9 cellular contexts compared by ENCODE assay signal in the genomic region with DNA sequence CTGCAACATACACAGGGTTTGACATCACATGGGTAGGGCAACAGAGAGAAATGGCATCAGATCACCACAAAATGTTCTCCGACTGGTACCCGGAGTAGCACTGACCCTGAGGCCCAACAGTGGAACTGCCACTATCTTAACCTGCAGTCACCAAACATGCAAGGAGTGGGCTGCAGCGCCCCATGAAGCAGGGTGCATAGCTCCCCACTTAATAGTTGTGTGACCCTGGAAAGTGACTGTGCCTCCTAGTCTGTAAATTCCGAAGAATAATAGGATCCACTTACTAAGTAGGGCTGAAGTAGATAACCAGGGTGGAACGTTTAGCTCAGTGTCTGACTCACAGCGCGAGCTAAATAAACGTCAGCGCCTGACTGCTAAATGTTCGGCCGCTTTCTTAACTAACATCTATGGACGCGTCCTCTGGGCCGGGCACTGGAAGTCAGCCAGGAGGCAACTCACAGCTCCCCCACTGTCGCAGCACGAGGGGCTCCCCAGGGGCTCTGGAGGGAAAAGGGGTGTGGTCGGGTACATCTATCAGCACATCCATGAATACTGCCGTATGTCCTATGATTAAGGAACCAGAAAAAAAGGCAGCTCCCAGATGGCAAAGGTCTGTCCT. TPM values are rescaled to one million over a fixed set of nuclear protein-coding genes. Genes with fewer than 3 reads are reported as not detected.
DNase-seq lines count a peak whose midpoint lies in the region; ATAC-seq and TF ChIP-seq lines count a peak whose summit lies in the region.
"Had no signal": no experiment of that assay in that cellular context is flagged by ENCODE, and none has a peak within 500 bp of the region (broad histone marks: within the 10 kb centered on the region; RNA-seq: fewer than 3 reads in every experiment).

No MANE protein-coding gene starts in this region.

- TF ChIP-seq RAD21 in liver (IDR thresholded peaks at IDR 0.05), result no peak

- H2AFZ ChIP-seq in mammary epithelial cell (ENCODE audit: low read depth, low read length), result peak overlapping the region; percentile 84

- H3K27me3 ChIP-seq in mammary epithelial cell (ENCODE audit: insufficient read depth, low read length), result no peaks in the 10 kb centered on the region
- H3K27me3 ChIP-seq in liver (ENCODE audit: control insufficient read depth in 4 of 4, insufficient read depth in 4 of 4, low read length in 3 of 4), result no peaks in the 10 kb centered on the region
- no peaks in the 10 kb centered on the region for H3K27me3 ChIP-seq in suprapubic skin

- CTCF ChIA-PET in mammary epithelial cell (lab: Charles Lee; ENCODE audit: low non-redundant PET), result interaction anchor here (0.7 kb wide), 1 partner anchor 543 kb away, joined by 3 read pairs; no protein-coding TSS in a partner anchor

- H3K9me3 ChIP-seq in mammary epithelial cell (replicated peaks; ENCODE audit: insufficient read depth, low read length), result no peaks in the 10 kb centered on the region
- H3K9me3 ChIP-seq in liver (ENCODE audit: control insufficient read depth in 4 of 4, low read length in 3 of 4), result no peaks in the 10 kb centered on the region
- H3K9me3 ChIP-seq in suprapubic skin, result no peaks in the 10 kb centered on the region

- TF ChIP-seq CTCF in mammary epithelial cell (conservative IDR thresholded peaks at IDR 0.05 in 1 of 2, IDR thresholded peaks at IDR 0.05 in 1 of 2; ENCODE audit: extremely low read depth in 1 of 2, insufficient read depth in 1 of 2, low read depth in 1 of 2, low read length in 2 of 2) (no peak), liver (IDR thresholded peaks at IDR 0.05; ENCODE audit: low read depth, low read length, missing input control) (no peak), suprapubic skin (IDR thresholded peaks at IDR 0.05) (no peak)

- in situ Hi-C loops in mammary epithelial cell (cut with MboI; ENCODE audit: low sequenced_read_pairs in 2 of 2), result loop anchor here (5.0 to 25.0 kb wide), 2 partner anchors 567 to 837 kb away; a partner anchor contains a TSS

- WGBS in mammary epithelial cell (ENCODE audit: low coverage, missing lambda C conversion rate), result 18% methylated on average over 11 of the region's 18 CpGs
- 19% methylated on average over 18 of the region's 18 CpGs for WGBS in liver
- WGBS in suprapubic skin, result 14% methylated on average over 16 of the region's 18 CpGs

- peaks cover 39% of the 10 kb centered on the region for H3K79me2 ChIP-seq in mammary epithelial cell (ENCODE audit: insufficient read depth, low read length)

- intact Hi-C loops in mammary epithelial cell (cut with micrococcal nuclease), result no loop called here

- H3K4me2 ChIP-seq in mammary epithelial cell (ENCODE audit: insufficient read depth, low read depth, low read length), result peak overlapping the region; percentile 97

- peak overlapping the region; percentile 89 for H3K9ac ChIP-seq in mammary epithelial cell (ENCODE audit: insufficient read depth, low read length)
- peak overlapping the region; percentile 0 to 92 for H3K9ac ChIP-seq in liver (ENCODE audit: low read depth in 1 of 2, low read length in 2 of 2)

- no TSS peak for BruUV-seq in mammary epithelial cell (replicated peaks; lab: Mats Ljungman, UMichigan)

- H4K20me1 ChIP-seq in mammary epithelial cell (ENCODE audit: insufficient read depth, low read length), result no peaks in the 10 kb centered on the region

- peaks cover 6% of the 10 kb centered on the region for H3K36me3 ChIP-seq in mammary epithelial cell (ENCODE audit: insufficient read depth, low read length)
- peaks cover 0 to 10% (median 4%) of the 10 kb centered on the region in 4 donors for H3K36me3 ChIP-seq in liver (ENCODE audit: control insufficient read depth in 4 of 4, insufficient read depth in 3 of 4, low read depth in 1 of 4, low read length in 3 of 4)
- peaks cover 20% of the 10 kb centered on the region for H3K36me3 ChIP-seq in suprapubic skin

- dilution Hi-C loops in mammary epithelial cell (cut with HindIII; ENCODE audit: low sequenced_read_pairs), result loop anchor here (25.0 kb wide), 1 partner anchor 737 kb away; no protein-coding TSS in a partner anchor

- no peak for TF ChIP-seq EP300 in suprapubic skin (IDR thresholded peaks at IDR 0.05)

- H3K4me3 ChIP-seq in mammary epithelial cell (replicated peaks in 1 of 3; ENCODE audit: insufficient read depth in 1 of 3, low read depth in 2 of 3, low read length in 3 of 3) (peak overlapping the region; percentile 86 to 96 (median 95)), liver (ENCODE audit: low read depth in 1 of 3, low read length in 3 of 3) (peak overlapping the region; percentile 79 to 100 (median 97)), suprapubic skin (peak overlapping the region; percentile 70)

- DNase-seq in NCI-H748 (lab: John Stamatoyannopoulos, UW; ENCODE audit: unreplicated experiment) (peak; percentile 49), NCI-H748 treated with DMSO at 0.1 percent for 48 hours (lab: John Stamatoyannopoulos, UW) (no peak), OCI-M1 (lab: John Stamatoyannopoulos, UW) (peak; percentile 80), mammary epithelial cell (peak; percentile 70), suprapubic skin (ENCODE audit: low spot score in 2 of 2) (peak in 1 of 2 donors; percentile 70)

- no peak for TF ChIP-seq POLR2A in suprapubic skin (IDR thresholded peaks at IDR 0.05)

- H3K27ac ChIP-seq in mammary epithelial cell (ENCODE audit: insufficient read depth, low read depth, low read length), result peak overlapping the region; percentile 90
- H3K27ac ChIP-seq in liver (ENCODE audit: low read depth in 1 of 2, low read length in 2 of 2), result peak overlapping the region in 1 of 2 donors; percentile 74
- peak overlapping the region; percentile 89 for H3K27ac ChIP-seq in suprapubic skin

- ATAC-seq in GM18867 (IDR thresholded peaks at IDR 0.05; ENCODE audit: unreplicated experiment) (no peak), GM21619 (IDR thresholded peaks at IDR 0.05; ENCODE audit: unreplicated experiment) (no peak)

- H3K4me1 ChIP-seq in mammary epithelial cell (ENCODE audit: insufficient read depth, low read length), result peaks cover 19% of the 10 kb centered on the region
- H3K4me1 ChIP-seq in liver (ENCODE audit: control insufficient read depth in 4 of 4, insufficient read depth in 4 of 4, low read length in 3 of 4), result peaks cover 3 to 22% (median 14%) of the 10 kb centered on the region in 4 donors
- peaks cover 29% of the 10 kb centered on the region for H3K4me1 ChIP-seq in suprapubic skin

TF ChIP-seq in liver, 16 proteins besides CTCF, POLR2A, EP300 and RAD21 (continues in another document):
- no peak for TF ChIP-seq GABPA (IDR thresholded peaks at IDR 0.05 in 1 of 2, conservative IDR thresholded peaks at IDR 0.05 in 1 of 2)
- no peak for TF ChIP-seq NR2F2 (IDR thresholded peaks at IDR 0.05)
- no peak for TF ChIP-seq EGR1 (IDR thresholded peaks at IDR 0.05; ENCODE audit: low read depth in 2 of 2)
- TF ChIP-seq, protein P1, sequence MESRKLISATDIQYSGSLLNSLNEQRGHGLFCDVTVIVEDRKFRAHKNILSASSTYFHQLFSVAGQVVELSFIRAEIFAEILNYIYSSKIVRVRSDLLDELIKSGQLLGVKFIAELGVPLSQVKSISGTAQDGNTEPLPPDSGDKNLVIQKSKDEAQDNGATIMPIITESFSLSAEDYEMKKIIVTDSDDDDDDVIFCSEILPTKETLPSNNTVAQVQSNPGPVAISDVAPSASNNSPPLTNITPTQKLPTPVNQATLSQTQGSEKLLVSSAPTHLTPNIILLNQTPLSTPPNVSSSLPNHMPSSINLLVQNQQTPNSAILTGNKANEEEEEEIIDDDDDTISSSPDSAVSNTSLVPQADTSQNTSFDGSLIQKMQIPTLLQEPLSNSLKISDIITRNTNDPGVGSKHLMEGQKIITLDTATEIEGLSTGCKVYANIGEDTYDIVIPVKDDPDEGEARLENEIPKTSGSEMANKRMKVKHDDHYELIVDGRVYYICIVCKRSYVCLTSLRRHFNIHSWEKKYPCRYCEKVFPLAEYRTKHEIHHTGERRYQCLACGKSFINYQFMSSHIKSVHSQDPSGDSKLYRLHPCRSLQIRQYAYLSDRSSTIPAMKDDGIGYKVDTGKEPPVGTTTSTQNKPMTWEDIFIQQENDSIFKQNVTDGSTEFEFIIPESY (IDR thresholded peaks at IDR 0.05), result no peak
- TF ChIP-seq FOXA1 (IDR thresholded peaks at IDR 0.05), result no peak
- TF ChIP-seq SP1 (IDR thresholded peaks at IDR 0.05), result no peak
- TF ChIP-seq, protein P2, sequence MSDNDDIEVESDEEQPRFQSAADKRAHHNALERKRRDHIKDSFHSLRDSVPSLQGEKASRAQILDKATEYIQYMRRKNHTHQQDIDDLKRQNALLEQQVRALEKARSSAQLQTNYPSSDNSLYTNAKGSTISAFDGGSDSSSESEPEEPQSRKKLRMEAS (IDR thresholded peaks at IDR 0.05), result no peak
- no peak for TF ChIP-seq HNF4G (IDR thresholded peaks at IDR 0.05)
- no peak for TF ChIP-seq RXRA (IDR thresholded peaks at IDR 0.05)
- TF ChIP-seq, protein P3, sequence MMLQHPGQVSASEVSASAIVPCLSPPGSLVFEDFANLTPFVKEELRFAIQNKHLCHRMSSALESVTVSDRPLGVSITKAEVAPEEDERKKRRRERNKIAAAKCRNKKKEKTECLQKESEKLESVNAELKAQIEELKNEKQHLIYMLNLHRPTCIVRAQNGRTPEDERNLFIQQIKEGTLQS (IDR thresholded peaks at IDR 0.05), result no peak

RNA-seq across cellular contexts. Expression of a gene that starts 0.8 kb away (rescaled TPM):
- total RNA-seq in mammary epithelial cell (10 to 100 TPM; 20.2 to 34.4 TPM), liver (10 to 100 TPM in 1 of 2 donors, 1 to 10 TPM in 1; 8.3 to 12.3 TPM), suprapubic skin (10 to 100 TPM; 20.6 to 41.4 (median 22.7) TPM)
- polyA plus RNA-seq in mammary epithelial cell (15.9 TPM), liver (1 to 10 TPM; 4.9 to 6.4 TPM)
- 8.8 TPM for polyA minus RNA-seq in mammary epithelial cell

RNA-seq across cellular contexts. Expression of a gene that starts 29.4 kb away (rescaled TPM):
- total RNA-seq in mammary epithelial cell (under 1 TPM in 1 of 2 donors, not detected in 1; 0.35 TPM), liver (not detected), suprapubic skin (not detected)
- polyA plus RNA-seq in mammary epithelial cell (0.02 TPM), liver (under 1 TPM in 1 of 2 donors, not detected in 1; 0.09 TPM)
- not detected for polyA minus RNA-seq in mammary epithelial cell
- total RNA-seq: myocyte had no signal

RNA-seq across cellular contexts. Expression of a gene that starts 33.4 kb away (rescaled TPM):
- 100 to 1,000 TPM; 358 to 706 TPM for total RNA-seq in mammary epithelial cell
- polyA plus RNA-seq in mammary epithelial cell, result 244 TPM
- polyA minus RNA-seq in mammary epithelial cell, result 376 TPM
- 10 to 100 TPM; 35.5 to 71.1 TPM for total RNA-seq in liver
- 100 to 1,000 TPM in 1 of 2 donors, 10 to 100 TPM in 1; 28.9 to 100 TPM for polyA plus RNA-seq in liver
- 100 to 1,000 TPM; 161 to 340 (median 270) TPM for total RNA-seq in suprapubic skin
